ENCODE assay signal across 17 cellular contexts in genomic region chr13:42796747-42797356, GRCh38. TPM values are rescaled to one million over a fixed set of nuclear protein-coding genes. Genes with fewer than 3 reads are reported as not detected.
DNase-seq lines count a peak whose midpoint lies in the region; ATAC-seq and TF ChIP-seq lines count a peak whose summit lies in the region.
"Had no signal": no experiment of that assay in that cellular context is flagged by ENCODE, and none has a peak within 500 bp of the region (broad histone marks: within the 10 kb centered on the region; RNA-seq: fewer than 3 reads in every experiment).

No MANE protein-coding gene starts in this region.

- H2AK9ac ChIP-seq in IMR-90 (replicated peaks; ENCODE audit: low read depth, low read length, poor library complexity): peak overlapping the region; percentile 5

- dilution Hi-C loops in IMR-90 (cut with HindIII; ENCODE audit: low sequenced_read_pairs, unreplicated experiment): no loop called here

- no peaks in the 10 kb centered on the region for H3K9me1 ChIP-seq in IMR-90 (ENCODE audit: insufficient read depth, low read length)

- H3K23ac ChIP-seq in IMR-90 (ENCODE audit: low read depth, low read length) (no peak overlapping the region), mesenchymal stem cell (ENCODE audit: low read length in 2 of 2) (no peak overlapping the region), neuronal stem cell (ENCODE audit: low read depth, low read length, poor library complexity) (no peak overlapping the region)

- no peaks in the 10 kb centered on the region for H3K9me3 ChIP-seq in IMR-90 (ENCODE audit: control insufficient read depth, insufficient read depth, low read length)
- no peaks in the 10 kb centered on the region for H3K9me3 ChIP-seq in mesenchymal stem cell (ENCODE audit: control insufficient read depth, low read length)
- H3K9me3 ChIP-seq in neuronal stem cell (replicated peaks in 1 of 2; ENCODE audit: control insufficient read depth in 2 of 2, insufficient read depth in 1 of 2, low read depth in 1 of 2, low read length in 2 of 2): no peaks in the 10 kb centered on the region
- H3K9me3 ChIP-seq in prostate gland: no peaks in the 10 kb centered on the region
- H3K9me3 ChIP-seq: BLaER1 had no signal

- H3K79me1 ChIP-seq in IMR-90 (ENCODE audit: low read depth in 1 of 2, low read length in 2 of 2) (no peaks in the 10 kb centered on the region), mesenchymal stem cell (replicated peaks; ENCODE audit: low read length, poor library complexity, severe bottlenecking) (no peaks in the 10 kb centered on the region), neuronal stem cell (ENCODE audit: low read depth, low read length) (no peaks in the 10 kb centered on the region)

- no peaks in the 10 kb centered on the region for H3K36me3 ChIP-seq in GM23338 (ENCODE audit: insufficient read depth)
- no peaks in the 10 kb centered on the region for H3K36me3 ChIP-seq in IMR-90 (ENCODE audit: control insufficient read depth, insufficient read depth, low read length)
- H3K36me3 ChIP-seq in mesenchymal stem cell (ENCODE audit: control insufficient read depth in 1 of 2, insufficient read depth in 2 of 2, low read depth in 1 of 2, low read length in 2 of 2): peaks cover 0 to 48% of the 10 kb centered on the region in 2 experiments
- H3K36me3 ChIP-seq in neuronal stem cell (replicated peaks in 1 of 2; ENCODE audit: control insufficient read depth in 2 of 2, insufficient read depth in 2 of 2, low read length in 2 of 2): no peaks in the 10 kb centered on the region
- no peaks in the 10 kb centered on the region for H3K36me3 ChIP-seq in prostate gland
- H3K36me3 ChIP-seq: BLaER1 had no signal

- H3K4me3 ChIP-seq in GM23338 (no peak overlapping the region), IMR-90 (ENCODE audit: insufficient read depth, low read depth, low read length) (no peak overlapping the region), mesenchymal stem cell (ENCODE audit: insufficient read depth in 1 of 2, low read depth in 1 of 2, low read length in 2 of 2) (no peak overlapping the region), neuronal stem cell (ENCODE audit: low read length in 2 of 2) (no peak overlapping the region), prostate gland (no peak overlapping the region)
- H3K4me3 ChIP-seq: BLaER1 had no signal

- H3K9me2 ChIP-seq in GM23338 (ENCODE audit: insufficient read depth): no peaks in the 10 kb centered on the region

- H3K36me3 Mint-ChIP-seq in GM23338 (ENCODE audit: low read depth): no peaks in the 10 kb centered on the region; the same call in 2 of the 3 replicates
- H3K36me3 Mint-ChIP-seq: CD14-positive monocyte; CD8-positive, alpha-beta T cell had no signal

- H3K18ac ChIP-seq in IMR-90 (ENCODE audit: low read depth, low read length) (no peak overlapping the region), mesenchymal stem cell (ENCODE audit: low read depth in 1 of 2, low read length in 2 of 2) (no peak overlapping the region), neuronal stem cell (ENCODE audit: low read length) (peak overlapping the region; percentile 15)

- H3K27ac ChIP-seq in GM23338 (ENCODE audit: low read depth) (no peak overlapping the region), IMR-90 (ENCODE audit: insufficient read depth, low read length) (no peak overlapping the region), mesenchymal stem cell (ENCODE audit: low read length, poor library complexity, severe bottlenecking) (no peak overlapping the region), neuronal stem cell (replicated peaks; ENCODE audit: low read length) (no peak overlapping the region), prostate gland (no peak overlapping the region)
- H3K27ac ChIP-seq: BLaER1 had no signal

- intact Hi-C loops in IMR-90 (cut with micrococcal nuclease): no loop called here
- intact Hi-C loops in prostate gland (cut with DNase I): no loop called here

- H4K8ac ChIP-seq in IMR-90 (ENCODE audit: low read depth in 2 of 2, low read length in 2 of 2): no peak overlapping the region
- H4K8ac ChIP-seq in mesenchymal stem cell (ENCODE audit: low read length): peak overlapping the region; percentile 12
- no peak overlapping the region for H4K8ac ChIP-seq in neuronal stem cell (ENCODE audit: low read depth, low read length)

- no peak overlapping the region for H2BK15ac ChIP-seq in IMR-90 (ENCODE audit: low read depth, low read length)
- no peak overlapping the region for H2BK15ac ChIP-seq in mesenchymal stem cell (ENCODE audit: low read depth, poor library complexity, severe bottlenecking)
- H2BK15ac ChIP-seq in neuronal stem cell (ENCODE audit: low read length): no peak overlapping the region

- no peaks in the 10 kb centered on the region for H3K79me2 ChIP-seq in GM23338 (replicated peaks; ENCODE audit: insufficient read depth)

- H4K20me1 ChIP-seq in GM23338 (replicated peaks; ENCODE audit: insufficient read depth) (no peaks in the 10 kb centered on the region), IMR-90 (ENCODE audit: insufficient read depth, low read length) (no peaks in the 10 kb centered on the region)
- H4K20me1 ChIP-seq: BLaER1 had no signal

- ATAC-seq in GM23338: peak; percentile 84
- ATAC-seq in IMR-90 (ENCODE audit: low read depth): no peak
- ATAC-seq in HG03378 (IDR thresholded peaks at IDR 0.05; ENCODE audit: unreplicated experiment): no peak
- ATAC-seq: CD8-positive, alpha-beta T cell had no signal

- H3K27me3 Mint-ChIP-seq in GM23338 (ENCODE audit: insufficient read depth, low read depth, poor library complexity): peaks cover 7% of the 10 kb centered on the region

- TF ChIP-seq POLR2A in IMR-90 (IDR thresholded peaks at IDR 0.05; ENCODE audit: low read depth, low read length): no peak
- TF ChIP-seq POLR2A in prostate gland (IDR thresholded peaks at IDR 0.05): no peak

- no peak overlapping the region; the same call in 1 of the 2 replicates for H2AK5ac ChIP-seq in IMR-90 (ENCODE audit: low read depth, low read length)
- H2AK5ac ChIP-seq in mesenchymal stem cell (ENCODE audit: low read length, severe bottlenecking): no peak overlapping the region
- H2AK5ac ChIP-seq in neuronal stem cell (ENCODE audit: low read depth, low read length): no peak overlapping the region

- BruUV-seq in IMR-90 (replicated peaks; lab: Mats Ljungman, UMichigan): no TSS peak

- DNase-seq in GM23338 (ENCODE audit: low spot score) (peak; percentile 21), IMR-90 (no peak), mesenchymal stem cell (no peak), neuronal stem cell (ENCODE audit: low spot score) (no peak), prostate gland (ENCODE audit: low spot score) (no peak), NCI-H446 (lab: John Stamatoyannopoulos, UW) (no peak), T-helper 1 cell (no peak)
- DNase-seq: 8988T; Calu3; CD8-positive, alpha-beta T cell; DMS79 treated with DMSO at 0.1 percent for 48 hours; GF-D8 had no signal

- 94% methylated on average over 3 of the region's 7 CpGs; no CpG with 5 or more reads in 1 of the 2 experiments for WGBS in IMR-90 (ENCODE audit: extremely low coverage in 2 of 2, insufficient read length in 1 of 2), 2 experiments
- 90% methylated on average over 5 of the region's 7 CpGs for WGBS in mesenchymal stem cell
- WGBS in neuronal stem cell (ENCODE audit: extremely low coverage in 2 of 2, insufficient read length in 2 of 2, insufficient replicate concordance in 1 of 2), 2 donors: no CpG with 5 or more reads among the region's 7 CpGs
- WGBS in prostate gland: 85% methylated on average over 7 of the region's 7 CpGs

- in situ Hi-C loops in IMR-90 (cut with MboI; ENCODE audit: low sequenced_read_pairs): no loop called here

- H3K4me2 ChIP-seq in GM23338 (no peak overlapping the region), IMR-90 (ENCODE audit: low read depth, low read length) (no peak overlapping the region), mesenchymal stem cell (ENCODE audit: low read length, poor library complexity, severe bottlenecking) (no peak overlapping the region), neuronal stem cell (ENCODE audit: insufficient read depth, low read length, poor library complexity, severe bottlenecking) (no peak overlapping the region)
- H3K4me2 ChIP-seq: BLaER1 had no signal

- H3K9me3 Mint-ChIP-seq in GM23338: 0 out of 3 replicates have a peak, but pooled peaks cover 3% of the 10 kb centered on the region
- H3K9me3 Mint-ChIP-seq: CD8-positive, alpha-beta T cell had no signal

- H3K9ac ChIP-seq in IMR-90 (ENCODE audit: low read depth, low read length) (no peak overlapping the region), mesenchymal stem cell (ENCODE audit: low read length) (peak overlapping the region; percentile 25), neuronal stem cell (ENCODE audit: low read depth, low read length, poor library complexity) (no peak overlapping the region)
- H3K9ac ChIP-seq: BLaER1 had no signal

- H3K56ac ChIP-seq in IMR-90 (ENCODE audit: extremely low read depth, insufficient read depth, low read length): no peak overlapping the region; the same call in 1 of the 2 replicates

- no peak overlapping the region for H2BK12ac ChIP-seq in mesenchymal stem cell (ENCODE audit: low read length in 2 of 2)
- no peak overlapping the region for H2BK12ac ChIP-seq in neuronal stem cell (ENCODE audit: low read length)

- no peaks in the 10 kb centered on the region for H3F3A ChIP-seq in GM23338 (replicated peaks; ENCODE audit: low read depth)

- H4K91ac ChIP-seq in IMR-90 (ENCODE audit: insufficient read depth, low read depth, low read length) (no peak overlapping the region), mesenchymal stem cell (ENCODE audit: low read length) (no peak overlapping the region), neuronal stem cell (ENCODE audit: low read depth, low read length, poor library complexity) (no peak overlapping the region)

- H3K4ac ChIP-seq in IMR-90 (ENCODE audit: low read depth, low read length) (no peak overlapping the region), mesenchymal stem cell (ENCODE audit: low read depth in 1 of 2, low read length in 2 of 2) (no peak overlapping the region), neuronal stem cell (ENCODE audit: low read length) (no peak overlapping the region)

- H3K27ac Mint-ChIP-seq in GM23338: no peak overlapping the region
- H3K27ac Mint-ChIP-seq: CD14-positive monocyte; CD8-positive, alpha-beta T cell had no signal

- H2AFZ ChIP-seq in GM23338 (peak overlapping the region; percentile 90; the same call in 1 of the 2 replicates), IMR-90 (replicated peaks; ENCODE audit: low read length, poor library complexity) (peak overlapping the region; percentile 59), mesenchymal stem cell (ENCODE audit: low read depth, low read length) (no peak overlapping the region), neuronal stem cell (ENCODE audit: low read length) (no peak overlapping the region)

- H3K4me3 Mint-ChIP-seq in GM23338: no peak overlapping the region; the same call in 2 of the 3 replicates
- H3K4me3 Mint-ChIP-seq: CD14-positive monocyte; CD8-positive, alpha-beta T cell had no signal

- H2BK120ac ChIP-seq in IMR-90 (ENCODE audit: low read depth, low read length) (no peak overlapping the region), mesenchymal stem cell (ENCODE audit: low read depth, low read length) (no peak overlapping the region), neuronal stem cell (ENCODE audit: low read depth, low read length) (no peak overlapping the region)

- no peak overlapping the region for H3K14ac ChIP-seq in IMR-90 (replicated peaks; ENCODE audit: low read depth, low read length)
- no peak overlapping the region for H3K14ac ChIP-seq in mesenchymal stem cell (ENCODE audit: low read length in 2 of 2)
- no peak overlapping the region for H3K14ac ChIP-seq in neuronal stem cell (ENCODE audit: low read length)

- CTCF ChIA-PET in IMR-90 (lab: Yijun Ruan, JAX): interaction anchor here (1.0 kb wide), 1 partner anchor 202 kb away, joined by 3 read pairs; no protein-coding TSS in a partner anchor

- POLR2A ChIA-PET in IMR-90 (lab: Charles Lee; ENCODE audit: unreplicated experiment): no interaction called here

- H3K4me1 ChIP-seq in GM23338 (ENCODE audit: insufficient read depth): peaks cover 25% of the 10 kb centered on the region
- no peaks in the 10 kb centered on the region for H3K4me1 ChIP-seq in IMR-90 (ENCODE audit: control insufficient read depth, insufficient read depth, low read length)
- H3K4me1 ChIP-seq in mesenchymal stem cell (ENCODE audit: control insufficient read depth, insufficient read depth, low read depth, low read length): no peaks in the 10 kb centered on the region
- H3K4me1 ChIP-seq in neuronal stem cell (ENCODE audit: control insufficient read depth in 2 of 2, insufficient read depth in 1 of 2, low read depth in 1 of 2, low read length in 2 of 2): peaks cover 0 to 9% of the 10 kb centered on the region in 2 donors
- H3K4me1 ChIP-seq in prostate gland (replicated peaks): no peaks in the 10 kb centered on the region
- H3K4me1 ChIP-seq: BLaER1 had no signal

- no peak for TF ChIP-seq RAD21 in IMR-90 (IDR thresholded peaks at IDR 0.05; ENCODE audit: low read length)

- TF ChIP-seq CTCF in GM23338 (conservative IDR thresholded peaks at IDR 0.05; ENCODE audit: low read depth in 2 of 2): no peak
- TF ChIP-seq CTCF in IMR-90 (conservative IDR thresholded peaks at IDR 0.05; ENCODE audit: low read depth, low read length): no peak
- no peak for TF ChIP-seq CTCF in prostate gland (IDR thresholded peaks at IDR 0.05)

- peaks cover 19% of the 10 kb centered on the region for H3K4me1 Mint-ChIP-seq in GM23338
- H3K4me1 Mint-ChIP-seq: CD14-positive monocyte had no signal

- H2BK5ac ChIP-seq in IMR-90 (ENCODE audit: low read depth, low read length, poor library complexity, severe bottlenecking) (no peak overlapping the region), mesenchymal stem cell (ENCODE audit: low read depth, low read length, poor library complexity, severe bottlenecking) (no peak overlapping the region), neuronal stem cell (ENCODE audit: low read length) (no peak overlapping the region)

- H2BK20ac ChIP-seq in IMR-90 (ENCODE audit: low read depth, low read length): no peak overlapping the region

- no peak overlapping the region for H4K5ac ChIP-seq in IMR-90 (ENCODE audit: low read depth, low read length)

- H3K27me3 ChIP-seq in GM23338 (ENCODE audit: insufficient read depth): no peaks in the 10 kb centered on the region
- H3K27me3 ChIP-seq in IMR-90 (ENCODE audit: control insufficient read depth, insufficient read depth, low read length): no peaks in the 10 kb centered on the region
- H3K27me3 ChIP-seq in mesenchymal stem cell (ENCODE audit: control insufficient read depth in 1 of 2, insufficient read depth in 1 of 2, low read length in 2 of 2): no peaks in the 10 kb centered on the region
- no peaks in the 10 kb centered on the region for H3K27me3 ChIP-seq in neuronal stem cell (ENCODE audit: control insufficient read depth in 3 of 3, insufficient read depth in 3 of 3, low read depth in 1 of 3, low read length in 3 of 3)
- no peaks in the 10 kb centered on the region for H3K27me3 ChIP-seq in prostate gland (replicated peaks; ENCODE audit: insufficient read depth)
- H3K27me3 ChIP-seq: BLaER1 had no signal

RNA-seq across cellular contexts. Expression of gene FAM216B, which starts 15.5 kb away (rescaled TPM):
- not detected in 2 replicates for total RNA-seq in GM23338 (2014; rRNA removed; shearing (Covaris generic))
- polyA plus RNA-seq in GM23338 (2016; fragmentation: Nextera tagmentation; extraction: Ambion mirVana) (0.06 TPM in 1 of 2 replicates, not detected in the other), IMR-90 (2012; rRNA removed) (not detected in 2 replicates)
- total RNA-seq in IMR-90 (2012; rRNA removed) (not detected in 2 replicates), prostate gland (not detected)
- polyA plus RNA-seq in IMR-90 (2012; cell fraction: cytosol; rRNA removed): not detected in 2 replicates
- polyA plus RNA-seq in IMR-90 (2012; cell fraction: nucleus; rRNA removed; ENCODE audit: low replicate concordance): not detected in 2 replicates
- 0.37 TPM for polyA plus RNA-seq in mesenchymal stem cell (2013, experiment 1 of 2)
- polyA plus RNA-seq in mesenchymal stem cell (2013, experiment 2 of 2): 0.45 TPM
- polyA plus RNA-seq in neuronal stem cell (2013, experiment 1 of 2): not detected
- polyA plus RNA-seq in neuronal stem cell (2013, experiment 2 of 2): not detected
- total RNA-seq: A673; Calu3; CD8-positive, alpha-beta T cell; HT-29 had no signal
- polyA plus RNA-seq: CD14-positive monocyte had no signal

Comparison
In these comparisons a context has a peak if more than half of its experiments do, and no peak if none do; other contexts are left out.
1. H2AFZ ChIP-seq: peak in GM23338 (single experiment) and IMR-90 (single experiment); none in mesenchymal stem cell (single experiment) and neuronal stem cell (single experiment).